In genomic region chr4:6492861-6493667, GRCh38 we compare ENCODE assay signal across 22 cellular contexts. TPM values are rescaled to one million over a fixed set of nuclear protein-coding genes. Genes with fewer than 3 reads are reported as not detected.
A peak's percentile ranks its signal among the peaks of the same experiment; 100 is the strongest.
DNase-seq lines count a peak whose midpoint lies in the region; ATAC-seq and TF ChIP-seq lines count a peak whose summit lies in the region.
"Had no signal": no experiment of that assay in that cellular context is flagged by ENCODE, and none has a peak within 500 bp of the region (broad histone marks: within the 10 kb centered on the region; RNA-seq: fewer than 3 reads in every experiment).

No MANE protein-coding gene starts in this region.

- H3K4me3 ChIP-seq in dorsolateral prefrontal cortex (peak overlapping the region in 37 of 59 donors; percentile 1 to 49 (median 23)), upper lobe of right lung (no peak overlapping the region)
- H3K4me3 ChIP-seq: BLaER1 had no signal

- H3K27me3 Mint-ChIP-seq in mesothelial cell of epicardium (ENCODE audit: low read depth), result peaks cover 42% of the 10 kb centered on the region

- no peaks in the 10 kb centered on the region for H3K4me1 ChIP-seq in upper lobe of right lung
- H3K4me1 ChIP-seq: BLaER1 had no signal

- H3K9me3 Mint-ChIP-seq in mesothelial cell of epicardium, result peaks cover 2% of the 10 kb centered on the region
- H3K9me3 Mint-ChIP-seq: stimulated activated naive CD8-positive, alpha-beta T cell treated with anti-CD3 and anti-CD28 coated beads, Interleukin-15, Interleukin-2, amounts not matched to agents 100 ng/mL and 50 ng/mL, for 24 hours had no signal

- peak overlapping the region; percentile 25 for H3K4me3 Mint-ChIP-seq in mesothelial cell of epicardium
- H3K4me3 Mint-ChIP-seq: activated CD8-positive, alpha-beta T cell treated with anti-CD3 and anti-CD28 coated beads, Interleukin-2, amount 10 ng/mL, durations not matched to agents 7 days and 5 days; activated naive CD8-positive, alpha-beta T cell treated with anti-CD3 and anti-CD28 coated beads, Interleukin-2, amount 10 ng/mL, durations not matched to agents 7 days and 5 days; activated T-cell treated with anti-CD3 and anti-CD28 coated beads, Interleukin-2, amount 50 U/mL, for 4 hours; dendritic cell treated with granulocyte-macrophage colony-stimulating factor and Interleukin-4, amounts not matched to agents 40 ng/mL and 50 ng/mL, for 4 days; stimulated activated naive CD8-positive, alpha-beta T cell treated with anti-CD3 and anti-CD28 coated beads, Interleukin-15, Interleukin-2, amounts not matched to agents 100 ng/mL and 50 ng/mL, for 24 hours had no signal

- H3K36me3 Mint-ChIP-seq in mesothelial cell of epicardium, result no peaks in the 10 kb centered on the region
- H3K36me3 Mint-ChIP-seq: activated naive CD8-positive, alpha-beta T cell treated with anti-CD3 and anti-CD28 coated beads, Interleukin-2, amount 10 ng/mL, durations not matched to agents 7 days and 5 days had no signal

- DNase-seq in activated effector memory CD4-positive, alpha-beta T cell treated with anti-CD3 and anti-CD28 coated beads, Interleukin-2, amount 50 U/mL, for 16 hours, result peak; percentile 37
- no peak for DNase-seq in activated effector memory CD4-positive, alpha-beta T cell treated with Interleukin-2 at 50 U/mL for 16 hours
- no peak for DNase-seq in dorsolateral prefrontal cortex
- DNase-seq in mesothelial cell of epicardium (ENCODE audit: low spot score in 2 of 2, unreplicated experiment in 2 of 2), result no peak
- peak; percentile 36 for DNase-seq in ureter (ENCODE audit: low spot score)
- DNase-seq in upper lobe of right lung, result no peak
- DNase-seq: activated CD4-positive, CD25-positive, alpha-beta regulatory T cell; activated CD8-positive, alpha-beta T cell treated with anti-CD3 and anti-CD28 coated beads, Interleukin-2, amount 10 ng/mL, durations not matched to agents 7 days and 5 days; activated naive CD8-positive, alpha-beta T cell treated with anti-CD3 and anti-CD28 coated beads, Interleukin-2, amount 10 ng/mL, durations not matched to agents 7 days and 5 days; activated T-cell treated with anti-CD3 and anti-CD28 coated beads, Interleukin-2, amount 50 U/mL, for 4 hours; NCI-H1436; NCI-H524; stimulated activated CD4-positive, alpha-beta T cell treated with anti-CD3 and anti-CD28 coated beads, Interleukin-4, amount 100 ng/mL, for 24 hours had no signal

- intact Hi-C loops in dorsolateral prefrontal cortex (cut with DNase I), result no loop called here
- intact Hi-C loops in upper lobe of right lung (cut with DNase I), result no loop called here

- H3K36me3 ChIP-seq in upper lobe of right lung, result no peaks in the 10 kb centered on the region
- H3K36me3 ChIP-seq: BLaER1, neutrophil had no signal

- H3K9me3 ChIP-seq in upper lobe of right lung, result no peaks in the 10 kb centered on the region
- H3K9me3 ChIP-seq: neutrophil had no signal

- H3K27ac Mint-ChIP-seq in mesothelial cell of epicardium, result peak overlapping the region; percentile 66
- H3K27ac Mint-ChIP-seq: activated CD8-positive, alpha-beta T cell treated with anti-CD3 and anti-CD28 coated beads, Interleukin-2, amount 10 ng/mL, durations not matched to agents 7 days and 5 days; activated naive CD8-positive, alpha-beta T cell treated with anti-CD3 and anti-CD28 coated beads, Interleukin-2, amount 10 ng/mL, durations not matched to agents 7 days and 5 days; dendritic cell treated with granulocyte-macrophage colony-stimulating factor and Interleukin-4, amounts not matched to agents 40 ng/mL and 50 ng/mL, for 4 days; stimulated activated naive CD8-positive, alpha-beta T cell treated with anti-CD3 and anti-CD28 coated beads, Interleukin-15, Interleukin-2, amounts not matched to agents 100 ng/mL and 50 ng/mL, for 24 hours had no signal

- H3K4me1 Mint-ChIP-seq in mesothelial cell of epicardium, result peaks cover 16% of the 10 kb centered on the region
- H3K4me1 Mint-ChIP-seq: activated naive CD8-positive, alpha-beta T cell treated with anti-CD3 and anti-CD28 coated beads, Interleukin-2, amount 10 ng/mL, durations not matched to agents 7 days and 5 days had no signal

- H3K27me3 ChIP-seq in dorsolateral prefrontal cortex (peaks cover 0 to 7% (median 0%) of the 10 kb centered on the region in 45 donors), upper lobe of right lung (peaks cover 28% of the 10 kb centered on the region)
- H3K27me3 ChIP-seq: BLaER1 had no signal

- ATAC-seq in GM21619 (IDR thresholded peaks at IDR 0.05; ENCODE audit: unreplicated experiment) (no peak), upper lobe of right lung (no peak), GM21423 (IDR thresholded peaks at IDR 0.05; ENCODE audit: unreplicated experiment) (no peak)
- ATAC-seq: activated CD8-positive, alpha-beta T cell treated with anti-CD3 and anti-CD28 coated beads, Interleukin-2, amount 10 ng/mL, durations not matched to agents 7 days and 5 days; activated T-cell treated with anti-CD3 and anti-CD28 coated beads, Interleukin-2, amount 50 U/mL, for 4 hours had no signal

- TF ChIP-seq CTCF in dorsolateral prefrontal cortex (IDR thresholded peaks at IDR 0.05 in 54 of 56, conservative IDR thresholded peaks at IDR 0.05 in 2 of 56; ENCODE audit: low read depth in 1 of 56, partially characterized antibody in 56 of 56) (no peak), mesothelial cell of epicardium (IDR thresholded peaks at IDR 0.05; ENCODE audit: unreplicated experiment) (no peak), upper lobe of right lung (IDR thresholded peaks at IDR 0.05) (no peak)

- H3K27ac ChIP-seq in dorsolateral prefrontal cortex (peak overlapping the region in 41 of 59 donors; percentile 2 to 91 (median 60)), upper lobe of right lung (no peak overlapping the region)
- H3K27ac ChIP-seq: BLaER1, epithelial cell of prostate, HL-60, neutrophil had no signal

RNA-seq across cellular contexts. Expression of gene PPP2R2C, which starts 20.6 kb away (rescaled TPM):
- 100 to 1,000 TPM; 133 to 356 (median 270) TPM for total RNA-seq in dorsolateral prefrontal cortex
- 4.1 to 5.8 TPM (median 5.2 TPM) in 3 replicates for total RNA-seq in mesothelial cell of epicardium
- 2.8 TPM for total RNA-seq in ureter
- total RNA-seq in upper lobe of right lung, result 0.09 TPM
- total RNA-seq: activated CD8-positive, alpha-beta T cell treated with anti-CD3 and anti-CD28 coated beads, Interleukin-2, amount 10 ng/mL, durations not matched to agents 7 days and 5 days; activated naive CD8-positive, alpha-beta T cell treated with anti-CD3 and anti-CD28 coated beads, Interleukin-2, amount 10 ng/mL, durations not matched to agents 7 days and 5 days; activated T-cell treated with anti-CD3 and anti-CD28 coated beads, Interleukin-2, amount 50 U/mL, for 4 hours; IMR-90 had no signal

Comparison
In these comparisons a context has a peak if more than half of its experiments do, and no peak if none do; other contexts are left out.
1. DNase-seq: peak in activated effector memory CD4-positive, alpha-beta T cell treated with anti-CD3 and anti-CD28 coated beads, Interleukin-2, amount 50 U/mL, for 16 hours (single experiment) and ureter (single experiment); none in activated effector memory CD4-positive, alpha-beta T cell treated with Interleukin-2 at 50 U/mL for 16 hours (single experiment), dorsolateral prefrontal cortex (0 of 10), mesothelial cell of epicardium (0 of 2) and upper lobe of right lung (single experiment).
2. RNA of gene PPP2R2C, which starts 20.6 kb away (total RNA-seq): 133 to 356 TPM in dorsolateral prefrontal cortex; 4.1 to 5.8 TPM in mesothelial cell of epicardium, 2.8 TPM in ureter (single experiment) and 0.09 TPM in upper lobe of right lung (single experiment); every median in the first group is over 10 times any median in the second.